27 cellular contexts compared by ENCODE assay signal in genomic region chr6:139423037-139423698, GRCh38.
"Had no signal": no experiment of that assay in that cellular context is flagged by ENCODE, and none has a peak within 500 bp of the region (broad histone marks: within the 10 kb centered on the region; RNA-seq: fewer than 3 reads in every experiment).

No MANE protein-coding gene starts in this region.

- H3K4me3 Mint-ChIP-seq: activated CD4-positive, alpha-beta T cell treated with anti-CD3 and anti-CD28 coated beads, Interleukin-2, amount 10 ng/mL, durations not matched to agents 24 days and 14 days; activated CD8-positive, alpha-beta T cell treated with anti-CD3 and anti-CD28 coated beads, Interleukin-2, amount 10 ng/mL, durations not matched to agents 7 days and 5 days; activated naive CD4-positive, alpha-beta T cell treated with anti-CD3 and anti-CD28 coated beads for 36 hours; activated T-cell treated with anti-CD3 and anti-CD28 coated beads, Interleukin-2, amount 50 U/mL, for 4 hours; activated T-helper 1 cell treated with anti-CD3 and anti-CD28 coated beads, Interleukin-12 subunit alpha, Interleukin-12 subunit beta, Interleukin-2, Interleukin-4 antibody, amounts not matched to agents 30 ng/mL and 10 ng/mL and 1 ng/mL, durations not matched to agents 14 hours and 24 hours and 36 hours; brain had no signal

- DNase-seq: activated CD4-positive, alpha-beta T cell treated with anti-CD3 and anti-CD28 coated beads, Interleukin-2, amount 10 ng/mL, durations not matched to agents 24 days and 14 days; activated CD4-positive, alpha-beta T cell treated with anti-CD3 and anti-CD28 coated beads, Interleukin-2, amount 50 U/mL, for 48 hours; activated CD8-positive, alpha-beta memory T cell treated with anti-CD3 and anti-CD28 coated beads, Interleukin-2, amount 50 U/mL, for 4 hours; activated CD8-positive, alpha-beta T cell treated with anti-CD3 and anti-CD28 coated beads, Interleukin-2, amount 10 ng/mL, durations not matched to agents 7 days and 5 days; activated gamma-delta T cell treated with Interleukin-2 at 50 U/mL for 16 hours; activated naive CD4-positive, alpha-beta T cell treated with anti-CD3 and anti-CD28 coated beads for 36 hours; activated T-cell treated with anti-CD3 and anti-CD28 coated beads for 4 hours; activated T-cell treated with anti-CD3 and anti-CD28 coated beads, Interleukin-2, amount 50 U/mL, for 4 hours; anterior cingulate cortex; caudate nucleus; MM.1S; NCI-H1092; NCI-H1436 treated with DMSO at 0.1 percent for 48 hours; NCI-H1694 treated with DMSO at 0.1 percent for 48 hours; NCI-H2029; NCI-H345; NCI-H524 treated with DMSO at 0.1 percent for 48 hours; NCI-H748 treated with DMSO at 0.1 percent for 48 hours; NK-92 treated with Interleukin-12 subunit alpha and Interleukin-12 subunit beta, amount 100 ng/mL, for 24 hours; PC-3; Peyer's patch; SHP77 treated with DMSO at 0.1 percent for 48 hours; T1000 had no signal

- H3K9me3 ChIP-seq: Peyer's patch had no signal

- H3K36me3 Mint-ChIP-seq: activated naive CD4-positive, alpha-beta T cell treated with anti-CD3 and anti-CD28 coated beads, Interleukin-2, amount 50 U/mL, for 72 hours; brain had no signal

- H3K27ac ChIP-seq: KMS-11, Peyer's patch had no signal

- H3K9ac ChIP-seq: KMS-11 had no signal

- H3K27ac Mint-ChIP-seq: activated CD4-positive, alpha-beta T cell treated with anti-CD3 and anti-CD28 coated beads, Interleukin-2, amount 10 ng/mL, durations not matched to agents 24 days and 14 days; activated CD8-positive, alpha-beta T cell treated with anti-CD3 and anti-CD28 coated beads, Interleukin-2, amount 10 ng/mL, durations not matched to agents 7 days and 5 days; activated naive CD4-positive, alpha-beta T cell treated with anti-CD3 and anti-CD28 coated beads for 36 hours; activated naive CD4-positive, alpha-beta T cell treated with anti-CD3 and anti-CD28 coated beads, Interleukin-2, amount 50 U/mL, for 72 hours; activated T-helper 1 cell treated with anti-CD3 and anti-CD28 coated beads, Interleukin-12 subunit alpha, Interleukin-12 subunit beta, Interleukin-2, Interleukin-4 antibody, amounts not matched to agents 30 ng/mL and 10 ng/mL and 1 ng/mL, durations not matched to agents 14 hours and 24 hours and 36 hours; brain had no signal

- H3K36me3 ChIP-seq: Peyer's patch had no signal

- ATAC-seq: activated CD8-positive, alpha-beta T cell treated with anti-CD3 and anti-CD28 coated beads, Interleukin-2, amount 10 ng/mL, durations not matched to agents 7 days and 5 days; activated naive CD4-positive, alpha-beta T cell treated with anti-CD3 and anti-CD28 coated beads, Interleukin-2, amount 50 U/mL, for 72 hours; activated T-cell treated with anti-CD3 and anti-CD28 coated beads, Interleukin-2, amount 50 U/mL, for 4 hours; PC-3 had no signal

- H3K4me3 ChIP-seq: Peyer's patch had no signal

- H3K4me2 ChIP-seq: KMS-11 had no signal

- H3K4me1 Mint-ChIP-seq: activated CD4-positive, alpha-beta T cell treated with anti-CD3 and anti-CD28 coated beads, Interleukin-2, amount 10 ng/mL, durations not matched to agents 24 days and 14 days had no signal

- H3K9me3 Mint-ChIP-seq: activated CD4-positive, alpha-beta T cell treated with anti-CD3 and anti-CD28 coated beads, Interleukin-2, amount 10 ng/mL, durations not matched to agents 24 days and 14 days; activated naive CD4-positive, alpha-beta T cell treated with anti-CD3 and anti-CD28 coated beads for 36 hours; activated naive CD4-positive, alpha-beta T cell treated with anti-CD3 and anti-CD28 coated beads, Interleukin-2, amount 50 U/mL, for 72 hours; activated T-cell treated with anti-CD3 and anti-CD28 coated beads, Interleukin-2, amount 50 U/mL, for 4 hours; activated T-helper 1 cell treated with anti-CD3 and anti-CD28 coated beads, Interleukin-12 subunit alpha, Interleukin-12 subunit beta, Interleukin-2, Interleukin-4 antibody, amounts not matched to agents 30 ng/mL and 10 ng/mL and 1 ng/mL, durations not matched to agents 14 hours and 24 hours and 36 hours had no signal

- H3K27me3 ChIP-seq: Peyer's patch had no signal

- H3K4me1 ChIP-seq: Peyer's patch had no signal
